Comparison of ENCODE assay signal across 8 cellular contexts in genomic region chr7:151736403-151736909, GRCh38.
DNase-seq lines count a peak whose midpoint lies in the region; ATAC-seq and TF ChIP-seq lines count a peak whose summit lies in the region.

No MANE protein-coding gene starts in this region.

- TF ChIP-seq EP300 in stomach (IDR thresholded peaks at IDR 0.05): no peak

- in situ Hi-C loops in astrocyte of the cerebellum (cut with HindIII; ENCODE audit: low sequenced_read_pairs) (loop anchor here (5.0 to 25.0 kb wide), 2 partner anchors 74 to 374 kb away; no protein-coding TSS in a partner anchor), GM13977 (cut with MboI; ENCODE audit: low pct_unique_long_range_greater_than_20kb, low sequenced_read_pairs, unreplicated experiment) (no loop called here)

- no peaks in the 10 kb centered on the region for H3K9me3 ChIP-seq in stomach

- TF ChIP-seq POLR2A in stomach (IDR thresholded peaks at IDR 0.05): no peak

- ATAC-seq in stimulated activated naive CD8-positive, alpha-beta T cell treated with anti-CD3 and anti-CD28 coated beads, Interleukin-15, Interleukin-2, amounts not matched to agents 100 U/mL and 50 U/mL, for 24 hours: no peak
- no peak for ATAC-seq in HG02642 (IDR thresholded peaks at IDR 0.05; ENCODE audit: poor library complexity, unreplicated experiment)

- H3K4me3 ChIP-seq in astrocyte of the cerebellum (ENCODE audit: low read depth, low read length): no peak overlapping the region
- H3K4me3 ChIP-seq in stomach: peak overlapping the region in 3 of 4 donors; percentile 8 to 33 (median 29)

- 24 to 36% (median 32%) methylated on average over 10 of the region's 10 CpGs for WGBS in stomach, 5 donors

- H3K27me3 ChIP-seq in stomach: no peaks in the 10 kb centered on the region

- peaks cover 0 to 24% (median 9%) of the 10 kb centered on the region in 4 donors for H3K4me1 ChIP-seq in stomach

- intact Hi-C loops in stomach (cut with DNase I; ENCODE audit: low total_unique reads): no loop called here

- peak; percentile 90 for DNase-seq in COR-L47 (lab: John Stamatoyannopoulos, UW)
- DNase-seq in NCI-H187 treated with DMSO at 0.1 percent for 48 hours (lab: John Stamatoyannopoulos, UW): peak; percentile 91
- DNase-seq in astrocyte of the cerebellum (ENCODE audit: low read depth): peak; percentile 92
- DNase-seq in iris pigment epithelial cell (ENCODE audit: low read depth): peak; percentile 96
- DNase-seq in stomach: peak; percentile 44
- no peak for DNase-seq in stimulated activated naive CD8-positive, alpha-beta T cell treated with anti-CD3 and anti-CD28 coated beads, Interleukin-15, Interleukin-2, amounts not matched to agents 100 U/mL and 50 U/mL, for 24 hours
- no peak for DNase-seq in GM13977 (ENCODE audit: low spot score)

- H3K27ac ChIP-seq in stomach: peak overlapping the region in 4 of 5 donors; percentile 36 to 82 (median 60)

- TF ChIP-seq CTCF in astrocyte of the cerebellum (IDR thresholded peaks at IDR 0.05; ENCODE audit: low read depth, low read length, missing control alignments): peak; percentile 50
- TF ChIP-seq CTCF in stomach (IDR thresholded peaks at IDR 0.05): no peak
- TF ChIP-seq CTCF in GM13977 (IDR thresholded peaks at IDR 0.05; ENCODE audit: extremely low read depth, insufficient read depth, missing control alignments): no peak

- H3K36me3 ChIP-seq in stomach: peaks cover 0 to under 1% (median 0%) of the 10 kb centered on the region in 4 donors

Comparison
In these comparisons a context has a peak if more than half of its experiments do, and no peak if none do; other contexts are left out.
1. DNase-seq: peak in COR-L47 (single experiment), NCI-H187 treated with DMSO at 0.1 percent for 48 hours (single experiment), astrocyte of the cerebellum (single experiment), iris pigment epithelial cell (single experiment) and stomach (single experiment); none in stimulated activated naive CD8-positive, alpha-beta T cell treated with anti-CD3 and anti-CD28 coated beads, Interleukin-15, Interleukin-2, amounts not matched to agents 100 U/mL and 50 U/mL, for 24 hours (single experiment) and GM13977 (single experiment).